18 cellular contexts compared by ENCODE assay signal in genomic region chr9:115973241-115973640, GRCh38.
DNase-seq lines count a peak whose midpoint lies in the region; ATAC-seq and TF ChIP-seq lines count a peak whose summit lies in the region.
"Had no signal": no experiment of that assay in that cellular context is flagged by ENCODE, and none has a peak within 500 bp of the region (broad histone marks: within the 10 kb centered on the region; RNA-seq: fewer than 3 reads in every experiment).

No MANE protein-coding gene starts in this region.

- no peaks in the 10 kb centered on the region for H3K27me3 ChIP-seq in PC-3 (ENCODE audit: low read length)
- H3K27me3 ChIP-seq in uterus = no peaks in the 10 kb centered on the region

- no TSS peak for BruUV-seq in PC-3 (replicated peaks; lab: Mats Ljungman, UMichigan)

- H3K27ac ChIP-seq in PC-3 (ENCODE audit: low read length) = peak overlapping the region; percentile 68
- H3K27ac ChIP-seq in uterus = no peak overlapping the region

- TF ChIP-seq POLR2A in uterus (IDR thresholded peaks at IDR 0.05) = no peak

- ATAC-seq in PC-3 = no peak

- DNase-seq in ELR (ENCODE audit: low read depth) = peak; percentile 40
- peak; percentile 33 for DNase-seq in PC-3
- DNase-seq in chondrocyte (ENCODE audit: low spot score) = no peak
- DNase-seq in iris pigment epithelial cell (ENCODE audit: low read depth) = peak; percentile 52
- DNase-seq in CD14-positive monocyte (ENCODE audit: low spot score) = no peak
- DNase-seq in SHP77 (lab: John Stamatoyannopoulos, UW) = no peak
- no peak for DNase-seq in activated T-cell treated with anti-CD3 and anti-CD28 coated beads for 4 hours
- DNase-seq in uterus = no peak
- DNase-seq: Caco-2; CD4-positive, alpha-beta T cell; KG1; NCI-H1092 treated with DMSO at 0.1 percent for 48 hours; NCI-H146; NCI-H2029; NCI-H226; NCI-H510A treated with DMSO at 0.1 percent for 48 hours; NCI-H774; NK-92 treated with Interleukin-12 subunit alpha and Interleukin-12 subunit beta, amount 100 ng/mL, for 24 hours had no signal

- no peaks in the 10 kb centered on the region for H3K79me2 ChIP-seq in PC-3 (ENCODE audit: low read length)

- H3K4me3 Mint-ChIP-seq in chondrocyte (ENCODE audit: unreplicated experiment) (no peak overlapping the region), CD14-positive monocyte (no peak overlapping the region)
- H3K4me3 Mint-ChIP-seq: CD4-positive, alpha-beta T cell had no signal

- H2AFZ ChIP-seq in PC-3 (ENCODE audit: low read length) = no peak overlapping the region

- H3K9me3 Mint-ChIP-seq in chondrocyte (ENCODE audit: low read depth) (peaks cover 8% of the 10 kb centered on the region), CD14-positive monocyte (no peaks in the 10 kb centered on the region)

- no peaks in the 10 kb centered on the region for H4K20me1 ChIP-seq in PC-3 (ENCODE audit: low read length)

- H3F3A ChIP-seq in PC-3 (ENCODE audit: low read length, unreplicated experiment) = no peaks in the 10 kb centered on the region

- peaks cover 20% of the 10 kb centered on the region for H3K4me1 ChIP-seq in PC-3 (ENCODE audit: insufficient read depth, low read length)
- H3K4me1 ChIP-seq in uterus = no peaks in the 10 kb centered on the region
- H3K4me1 ChIP-seq: Caco-2 had no signal

- peak overlapping the region; percentile 30; the same call in 1 of the 2 replicates for H3K4me2 ChIP-seq in PC-3 (ENCODE audit: low read length)

- POLR2A ChIA-PET in PC-3 (lab: Charles Lee; ENCODE audit: unreplicated experiment) = no interaction called here

- H3K27me3 Mint-ChIP-seq in chondrocyte (ENCODE audit: low read depth) = no peaks in the 10 kb centered on the region
- peaks cover 0 to 3% (median 0%) of the 10 kb centered on the region in 3 donors for H3K27me3 Mint-ChIP-seq in CD14-positive monocyte (ENCODE audit: low read depth in 3 of 3)
- H3K27me3 Mint-ChIP-seq: CD4-positive, alpha-beta T cell had no signal

- no peaks in the 10 kb centered on the region for H3K9me2 ChIP-seq in PC-3 (replicated peaks; ENCODE audit: low read length)

- no peaks in the 10 kb centered on the region for H3K9me3 ChIP-seq in PC-3 (ENCODE audit: low read length)
- H3K9me3 ChIP-seq in uterus = no peaks in the 10 kb centered on the region
- H3K9me3 ChIP-seq: Caco-2 had no signal

- no peak overlapping the region for H3K9ac ChIP-seq in PC-3 (ENCODE audit: low read length)

- H3K4me3 ChIP-seq in PC-3 (ENCODE audit: low read length) (no peak overlapping the region), uterus (no peak overlapping the region)

- intact Hi-C loops in PC-3 (cut with micrococcal nuclease) = loop anchor here (2.0 kb wide), 1 partner anchor 24 kb away; no protein-coding TSS in a partner anchor
- intact Hi-C loops in CD14-positive monocyte (cut with micrococcal nuclease) = no loop called here
- intact Hi-C loops in uterus (cut with DNase I; ENCODE audit: low total_unique reads) = no loop called here

- H3K27ac Mint-ChIP-seq in chondrocyte (ENCODE audit: unreplicated experiment) (peak overlapping the region; percentile 82), CD14-positive monocyte (no peak overlapping the region)
- H3K27ac Mint-ChIP-seq: CD4-positive, alpha-beta T cell had no signal

- peaks cover 47% of the 10 kb centered on the region for H3K4me1 Mint-ChIP-seq in chondrocyte (ENCODE audit: low read depth)
- no peaks in the 10 kb centered on the region for H3K4me1 Mint-ChIP-seq in CD14-positive monocyte

- CTCF ChIA-PET in PC-3 (lab: Charles Lee) = no interaction called here

- H3K36me3 Mint-ChIP-seq in chondrocyte (ENCODE audit: low read depth) (peaks cover 2% of the 10 kb centered on the region), CD14-positive monocyte (no peaks in the 10 kb centered on the region)

- TF ChIP-seq CTCF in PC-3 (conservative IDR thresholded peaks at IDR 0.05; ENCODE audit: low read depth, low read length) = no peak
- no peak for TF ChIP-seq CTCF in chondrocyte (IDR thresholded peaks at IDR 0.05)
- no peak for TF ChIP-seq CTCF in CD14-positive monocyte (IDR thresholded peaks at IDR 0.05)
- no peak for TF ChIP-seq CTCF in uterus (IDR thresholded peaks at IDR 0.05)

- no peaks in the 10 kb centered on the region for H3K36me3 ChIP-seq in PC-3 (ENCODE audit: low read depth, low read length)
- H3K36me3 ChIP-seq in uterus = no peaks in the 10 kb centered on the region

Comparison
In these comparisons a context has a peak if more than half of its experiments do, and no peak if none do; other contexts are left out.
1. DNase-seq: peak in ELR (single experiment), PC-3 (single experiment) and iris pigment epithelial cell (single experiment); none in chondrocyte (single experiment), CD14-positive monocyte (single experiment), SHP77 (0 of 2), activated T-cell treated with anti-CD3 and anti-CD28 coated beads for 4 hours (single experiment) and uterus (0 of 2).